18 cellular contexts compared by ENCODE assay signal in the genomic region with DNA sequence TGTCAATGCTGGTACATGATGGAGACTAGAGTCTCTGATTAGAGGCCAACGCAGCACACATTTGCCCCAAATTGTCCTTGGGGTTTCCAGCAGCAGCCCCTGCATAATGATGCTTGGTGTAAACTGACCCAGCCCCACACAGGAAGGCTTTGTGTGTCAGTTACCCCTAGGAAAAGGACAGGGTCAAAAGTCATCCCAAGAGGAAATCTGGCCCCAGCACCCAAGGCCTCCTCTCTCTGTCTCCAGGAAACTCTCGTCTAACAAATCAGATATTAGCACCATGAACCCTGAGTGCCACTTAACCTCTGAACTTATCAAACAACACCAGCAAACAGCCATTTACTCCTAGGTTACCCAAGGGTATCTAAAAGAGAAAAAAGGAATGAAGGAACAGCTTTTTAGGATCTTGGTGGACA.
"Had no signal": no experiment of that assay in that cellular context is flagged by ENCODE, and none has a peak within 500 bp of the region (broad histone marks: within the 10 kb centered on the region; RNA-seq: fewer than 3 reads in every experiment).

No MANE protein-coding gene starts in this region.

- FAIRE-seq: urothelium cell line had no signal

- H3K9me3 ChIP-seq: adrenal gland, psoas muscle, sigmoid colon, stomach, thoracic aorta had no signal

- H3K4me3 Mint-ChIP-seq: activated naive CD4-positive, alpha-beta T cell treated with anti-CD3 and anti-CD28 coated beads, Interleukin-2, amount 10 ng/mL, durations not matched to agents 7 days and 5 days; endodermal cell; naive thymus-derived CD4-positive, alpha-beta T cell; T-helper 17 cell had no signal

- H3K9me3 Mint-ChIP-seq: activated naive CD4-positive, alpha-beta T cell treated with anti-CD3 and anti-CD28 coated beads, Interleukin-2, amount 10 ng/mL, durations not matched to agents 7 days and 5 days; activated T-helper 2 cell treated with anti-CD3 and anti-CD28 coated beads, Interferon-gamma antibody, Interleukin-2, Interleukin-4, amounts not matched to agents 10 μg/mL and 5 μg/mL and 100 μg/mL, durations not matched to agents 14 hours and 24 hours and 36 hours; naive thymus-derived CD4-positive, alpha-beta T cell had no signal

- DNase-seq: activated naive CD4-positive, alpha-beta T cell treated with anti-CD3 and anti-CD28 coated beads, Interleukin-2, amount 10 ng/mL, durations not matched to agents 7 days and 5 days; adrenal gland; central memory CD4-positive, alpha-beta T cell; cortex of kidney; hypothalamus; naive thymus-derived CD4-positive, alpha-beta T cell; nucleus accumbens; psoas muscle; sigmoid colon; stimulated activated CD4-positive, alpha-beta T cell treated with anti-CD3 and anti-CD28 coated beads, Interleukin-12 subunit alpha, Interleukin-12 subunit beta, amount 100 ng/mL, for 4 hours; stimulated activated CD8-positive, alpha-beta memory T cell treated with anti-CD3 and anti-CD28 coated beads, Interleukin-4, amount 100 ng/mL, for 48 hours; stomach; T-helper 17 cell had no signal

- H3K4me1 Mint-ChIP-seq: activated naive CD4-positive, alpha-beta T cell treated with anti-CD3 and anti-CD28 coated beads, Interleukin-2, amount 10 ng/mL, durations not matched to agents 7 days and 5 days had no signal

- H3K27ac ChIP-seq: psoas muscle, thoracic aorta had no signal

- H3K4me3 ChIP-seq: adrenal gland, psoas muscle, sigmoid colon, stomach, thoracic aorta had no signal

- H3K27me3 ChIP-seq: adrenal gland, sigmoid colon, stomach had no signal

- H3K36me3 ChIP-seq: adrenal gland, sigmoid colon, stomach, thoracic aorta had no signal

- ATAC-seq: activated CD4-positive, CD25-positive, alpha-beta regulatory T cell treated with anti-CD3 and anti-CD28 coated beads, Interleukin-2, amount 50 U/mL, for 24 hours; naive thymus-derived CD4-positive, alpha-beta T cell; psoas muscle; T-helper 17 cell had no signal

- H3K27ac Mint-ChIP-seq: activated naive CD4-positive, alpha-beta T cell treated with anti-CD3 and anti-CD28 coated beads, Interleukin-2, amount 10 ng/mL, durations not matched to agents 7 days and 5 days; activated T-helper 2 cell treated with anti-CD3 and anti-CD28 coated beads, Interferon-gamma antibody, Interleukin-2, Interleukin-4, amounts not matched to agents 10 μg/mL and 5 μg/mL and 100 μg/mL, durations not matched to agents 14 hours and 24 hours and 36 hours; endodermal cell; naive thymus-derived CD4-positive, alpha-beta T cell; T-helper 17 cell had no signal

- H3K36me3 Mint-ChIP-seq: activated naive CD4-positive, alpha-beta T cell treated with anti-CD3 and anti-CD28 coated beads, Interleukin-2, amount 10 ng/mL, durations not matched to agents 7 days and 5 days; naive thymus-derived CD4-positive, alpha-beta T cell had no signal
